ENCODE assay signal across 9 cellular contexts in genomic region chr16:56861092-56861610, GRCh38. TPM values are rescaled to one million over a fixed set of nuclear protein-coding genes. Genes with fewer than 3 reads are reported as not detected.
DNase-seq lines count a peak whose midpoint lies in the region; ATAC-seq, FAIRE-seq and TF ChIP-seq lines count a peak whose summit lies in the region.
"Had no signal": no experiment of that assay in that cellular context is flagged by ENCODE, and none has a peak within 500 bp of the region (broad histone marks: within the 10 kb centered on the region; RNA-seq: fewer than 3 reads in every experiment).

No MANE protein-coding gene starts in this region.

- no peak for TF ChIP-seq EP300 in neural cell (conservative IDR thresholded peaks at IDR 0.05; ENCODE audit: poor library complexity, severe bottlenecking)

- H3K4me3 ChIP-seq in neural cell (ENCODE audit: low read length), result no peak overlapping the region

- DNase-seq in EL, result peak; percentile 61
- peak; percentile 39 for DNase-seq in KBM-7
- DNase-seq in activated naive CD8-positive, alpha-beta T cell treated with anti-CD3 and anti-CD28 coated beads for 36 hours, result no peak
- DNase-seq in amygdala (lab: John Stamatoyannopoulos, UW), result no peak
- DNase-seq in stimulated activated CD4-positive, alpha-beta T cell treated with anti-CD3 and anti-CD28 coated beads, Interleukin-4, amount 100 ng/mL, for 4 hours, result no peak
- DNase-seq in WTC11 (ENCODE audit: low spot score), result no peak
- no peak for DNase-seq in GM12892 (ENCODE audit: insufficient read length)
- DNase-seq: SIG-M5 had no signal

- H3F3A ChIP-seq in neural cell (ENCODE audit: insufficient read depth, low read length, poor library complexity, severe bottlenecking), result no peaks in the 10 kb centered on the region

- FAIRE-seq in GM12892 (lab: Jason Lieb, UNC), result no peak

- TF ChIP-seq RAD21 in neural cell (conservative IDR thresholded peaks at IDR 0.05), result no peak

- no peaks in the 10 kb centered on the region for H4K20me1 ChIP-seq in neural cell (ENCODE audit: insufficient read depth)

- no peaks in the 10 kb centered on the region for H3K36me3 ChIP-seq in neural cell (ENCODE audit: insufficient read depth, low read length)

- no peaks in the 10 kb centered on the region for H3K27me3 Mint-ChIP-seq in activated naive CD8-positive, alpha-beta T cell treated with anti-CD3 and anti-CD28 coated beads for 36 hours
- H3K27me3 Mint-ChIP-seq in WTC11 (ENCODE audit: low read depth), result no peaks in the 10 kb centered on the region

- no peak overlapping the region for H2AFZ ChIP-seq in neural cell (ENCODE audit: low read depth, low read length)

- no peak overlapping the region for H3K27ac ChIP-seq in neural cell (ENCODE audit: low read length)

- no peak overlapping the region for H3K4me2 ChIP-seq in neural cell (ENCODE audit: low read length)

- H3K27ac Mint-ChIP-seq in activated naive CD8-positive, alpha-beta T cell treated with anti-CD3 and anti-CD28 coated beads for 36 hours, result peak overlapping the region; percentile 13
- no peak overlapping the region for H3K27ac Mint-ChIP-seq in WTC11

- in situ Hi-C loops in KBM-7 (cut with MboI; ENCODE audit: low pct_unique_long_range_greater_than_20kb, low sequenced_read_pairs), result no loop called here

- no peak overlapping the region for H3K4me3 Mint-ChIP-seq in activated naive CD8-positive, alpha-beta T cell treated with anti-CD3 and anti-CD28 coated beads for 36 hours
- H3K4me3 Mint-ChIP-seq in WTC11, result no peak overlapping the region

- TF ChIP-seq POLR2A in GM12892 (IDR thresholded peaks at IDR 0.05; ENCODE audit: low read depth, low read length), result no peak

- H3K27me3 ChIP-seq in neural cell (ENCODE audit: insufficient read depth, low read depth, low read length), result no peaks in the 10 kb centered on the region

- no peaks in the 10 kb centered on the region for H3K9me3 ChIP-seq in neural cell (ENCODE audit: low read length)

- TF ChIP-seq CTCF in neural cell (IDR thresholded peaks at IDR 0.05; ENCODE audit: poor library complexity, severe bottlenecking) (no peak), WTC11 (IDR thresholded peaks at IDR 0.05) (no peak)

- H3K36me3 Mint-ChIP-seq in activated naive CD8-positive, alpha-beta T cell treated with anti-CD3 and anti-CD28 coated beads for 36 hours, result no peaks in the 10 kb centered on the region
- H3K36me3 Mint-ChIP-seq in WTC11, result no peaks in the 10 kb centered on the region

- CTCF ChIA-PET in WTC11 (lab: Charles Lee), result interaction anchor here (1.0 kb wide), 1 partner anchor 10 kb away, joined by 6 read pairs; no protein-coding TSS in a partner anchor

- POLR2A ChIA-PET in WTC11 (lab: Charles Lee), result no interaction called here

- H3K9me3 Mint-ChIP-seq in activated naive CD8-positive, alpha-beta T cell treated with anti-CD3 and anti-CD28 coated beads for 36 hours, result no peaks in the 10 kb centered on the region
- no peaks in the 10 kb centered on the region for H3K9me3 Mint-ChIP-seq in WTC11

- peaks cover 46% of the 10 kb centered on the region for H3K4me1 Mint-ChIP-seq in activated naive CD8-positive, alpha-beta T cell treated with anti-CD3 and anti-CD28 coated beads for 36 hours
- peaks cover 6% of the 10 kb centered on the region for H3K4me1 Mint-ChIP-seq in WTC11

- H3K9me2 ChIP-seq in neural cell (ENCODE audit: insufficient read depth, low read length), result no peaks in the 10 kb centered on the region

- ATAC-seq in WTC11, result no peak

- no peak overlapping the region for H3K9ac ChIP-seq in neural cell (ENCODE audit: low read length)

- H3K79me2 ChIP-seq in neural cell (replicated peaks; ENCODE audit: insufficient read depth, low read length), result no peaks in the 10 kb centered on the region

TF ChIP-seq in neural cell, 6 proteins besides CTCF, POLR2A, EP300 and RAD21:
- no peak for TF ChIP-seq TAF1 (IDR thresholded peaks at IDR 0.05; ENCODE audit: low read depth)
- TF ChIP-seq POLR2AphosphoS5 (IDR thresholded peaks at IDR 0.05), result peak; percentile 40
- no peak for TF ChIP-seq MXI1 (conservative IDR thresholded peaks at IDR 0.05; ENCODE audit: poor library complexity, severe bottlenecking)

TF ChIP-seq in WTC11, 78 proteins besides CTCF, POLR2A, EP300 and RAD21:
- TF ChIP-seq FOXK1 (CRISPR knock-in tag; IDR thresholded peaks at IDR 0.05) (no peak), ELF4 (CRISPR knock-in tag; IDR thresholded peaks at IDR 0.05; ENCODE audit: low read depth) (no peak), GRHL2 (CRISPR knock-in tag; IDR thresholded peaks at IDR 0.05; ENCODE audit: insufficient replicate concordance, severe bottlenecking) (no peak), ZNF512 (CRISPR knock-in tag; IDR thresholded peaks at IDR 0.05; ENCODE audit: borderline replicate concordance) (no peak), AFF4 (CRISPR knock-in tag; IDR thresholded peaks at IDR 0.05; ENCODE audit: borderline replicate concordance) (no peak)

RNA-seq across cellular contexts. Expression of gene SLC12A3, which starts 3.9 kb away (rescaled TPM):
- total RNA-seq in activated naive CD8-positive, alpha-beta T cell treated with anti-CD3 and anti-CD28 coated beads for 36 hours, result under 1 TPM in 1 of 2 experiments, not detected in 1; 0.04 TPM
- polyA plus RNA-seq in neural cell, result 0.09 TPM in 1 of 2 replicates, not detected in the other
- polyA minus RNA-seq in neural cell, result not detected in 2 replicates
- 0.05 to 0.09 TPM in 2 of 3 replicates, not detected in the other for total RNA-seq in WTC11 (2021)
- 1.8 TPM for polyA plus RNA-seq in GM12892 (2012; ENCODE audit: missing spikeins)

Comparison
In these comparisons a context has a peak if more than half of its experiments do, and no peak if none do; other contexts are left out.
1. DNase-seq: peak in EL (single experiment) and KBM-7 (single experiment); none in activated naive CD8-positive, alpha-beta T cell treated with anti-CD3 and anti-CD28 coated beads for 36 hours (single experiment), amygdala (0 of 56), stimulated activated CD4-positive, alpha-beta T cell treated with anti-CD3 and anti-CD28 coated beads, Interleukin-4, amount 100 ng/mL, for 4 hours (0 of 2), WTC11 (single experiment) and GM12892 (single experiment).